In genomic region chrX:44876076-44876475, GRCh38 we compare ENCODE assay signal across 9 cellular contexts. TPM values are rescaled to one million over a fixed set of nuclear protein-coding genes. Genes with fewer than 3 reads are reported as not detected.
DNase-seq lines count a peak whose midpoint lies in the region; ATAC-seq and TF ChIP-seq lines count a peak whose summit lies in the region.
"Had no signal": no experiment of that assay in that cellular context is flagged by ENCODE, and none has a peak within 500 bp of the region (broad histone marks: within the 10 kb centered on the region; RNA-seq: fewer than 3 reads in every experiment).

No MANE protein-coding gene starts in this region.

- in situ Hi-C loops in astrocyte of the spinal cord (cut with HindIII; ENCODE audit: low sequenced_read_pairs), result no loop called here

- H3K27ac Mint-ChIP-seq in mesothelial cell of epicardium, result no peak overlapping the region

- H3K4me3 ChIP-seq in AG09309 (ENCODE audit: control insufficient read depth, low read depth, low read length) (peak overlapping the region; percentile 77), astrocyte of the spinal cord (ENCODE audit: low read depth, low read length) (peak overlapping the region; percentile 12)

- peak overlapping the region; percentile 56 for H3K4me3 Mint-ChIP-seq in mesothelial cell of epicardium

- TF ChIP-seq CTCF in AG09309 (IDR thresholded peaks at IDR 0.05; ENCODE audit: control insufficient read depth, insufficient read depth, low read depth, low read length, missing control alignments) (no peak), astrocyte of the spinal cord (IDR thresholded peaks at IDR 0.05; ENCODE audit: low read depth, low read length) (no peak), mesothelial cell of epicardium (IDR thresholded peaks at IDR 0.05; ENCODE audit: unreplicated experiment) (no peak)

- no peak for ATAC-seq in HG02938 (IDR thresholded peaks at IDR 0.05; ENCODE audit: unreplicated experiment)

- H3K27me3 Mint-ChIP-seq in mesothelial cell of epicardium (ENCODE audit: low read depth), result no peaks in the 10 kb centered on the region

- DNase-seq in AG09309 (ENCODE audit: low read depth) (no peak), HT1080 (ENCODE audit: low read depth) (peak; percentile 6), astrocyte of the spinal cord (ENCODE audit: low read depth, low spot score) (no peak), mesothelial cell of epicardium (ENCODE audit: low spot score in 2 of 2, unreplicated experiment in 2 of 2) (no peak), DMS79 treated with DMSO at 0.1 percent for 48 hours (lab: John Stamatoyannopoulos, UW) (no peak), HuH-7.5 (ENCODE audit: low spot score) (no peak), nucleus accumbens (lab: John Stamatoyannopoulos, UW) (no peak)

- peaks cover 2% of the 10 kb centered on the region for H3K36me3 Mint-ChIP-seq in mesothelial cell of epicardium

- peaks cover 11% of the 10 kb centered on the region for H3K9me3 Mint-ChIP-seq in mesothelial cell of epicardium

- peaks cover 6% of the 10 kb centered on the region for H3K4me1 Mint-ChIP-seq in mesothelial cell of epicardium

RNA-seq across cellular contexts. Expression of gene KDM6A, which starts 3.1 kb away (rescaled TPM):
- 6.6 and 14.4 TPM in 2 replicates for total RNA-seq in HT1080 (2014; rRNA removed; shearing (Covaris generic))
- 9.7 and 11.7 TPM in 2 replicates for polyA plus RNA-seq in HT1080 (2015; cell fraction: cytosol; rRNA removed)
- 23.3 and 27.1 TPM in 2 replicates for polyA plus RNA-seq in HT1080 (2015; cell fraction: nucleus; rRNA removed)
- 64.2 to 69.7 TPM (median 67.5 TPM) in 3 replicates for total RNA-seq in mesothelial cell of epicardium

RNA-seq across cellular contexts. Expression of gene DUSP21, which starts 32.3 kb away (rescaled TPM):
- not detected in 2 replicates for total RNA-seq in HT1080 (2014; rRNA removed; shearing (Covaris generic))
- polyA plus RNA-seq in HT1080 (2015; cell fraction: cytosol; rRNA removed), result not detected in 2 replicates
- polyA plus RNA-seq in HT1080 (2015; cell fraction: nucleus; rRNA removed), result not detected in 2 replicates
- total RNA-seq in mesothelial cell of epicardium, result not detected in 3 replicates
- total RNA-seq: SK-MEL-5 had no signal
